Comparison of ENCODE assay signal across 26 cellular contexts in the genomic region with DNA sequence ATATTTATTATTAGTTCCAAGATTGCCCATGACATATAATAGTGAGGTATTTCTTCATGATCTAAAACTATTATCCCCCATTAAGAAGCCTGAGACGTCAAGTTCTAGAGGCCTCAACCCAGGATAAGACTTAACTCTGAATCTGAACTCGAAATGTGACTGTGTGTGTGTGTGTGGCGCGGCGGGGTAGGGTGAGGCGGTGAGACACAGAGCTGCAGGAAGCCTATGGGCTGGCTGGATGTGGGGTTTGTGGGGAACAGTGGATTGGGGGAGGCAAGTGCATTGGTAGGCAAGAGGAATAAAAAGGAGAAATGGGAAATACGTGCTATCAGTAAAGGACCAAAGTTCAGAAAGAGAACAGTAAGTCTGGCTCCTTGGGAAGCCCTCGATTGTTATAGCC.
DNase-seq lines count a peak whose midpoint lies in the region; ATAC-seq, FAIRE-seq and TF ChIP-seq lines count a peak whose summit lies in the region.
"Had no signal": no experiment of that assay in that cellular context is flagged by ENCODE, and none has a peak within 500 bp of the region (broad histone marks: within the 10 kb centered on the region; RNA-seq: fewer than 3 reads in every experiment).

No MANE protein-coding gene starts in this region.

- H4K20me1 ChIP-seq in astrocyte (ENCODE audit: insufficient read depth, low read length) = no peaks in the 10 kb centered on the region

- no peak overlapping the region for H3K18ac ChIP-seq in neuronal stem cell (ENCODE audit: low read length)

- H3K27ac ChIP-seq in cardiac muscle cell (peak overlapping the region; percentile 11), astrocyte (ENCODE audit: low read depth, low read length) (no peak overlapping the region), neuronal stem cell (replicated peaks; ENCODE audit: low read length) (no peak overlapping the region), upper lobe of right lung (peak overlapping the region; percentile 44)

- no peaks in the 10 kb centered on the region for H3K36me3 Mint-ChIP-seq in astrocyte (ENCODE audit: low read depth, unreplicated experiment)

- peaks cover 1% of the 10 kb centered on the region for H3K79me1 ChIP-seq in neuronal stem cell (ENCODE audit: low read depth, low read length)

- peak overlapping the region; percentile 65 for H4K8ac ChIP-seq in neuronal stem cell (ENCODE audit: low read depth, low read length)

- ATAC-seq in left cardiac atrium (no peak), upper lobe of right lung (peak; percentile 28), HG03280 (IDR thresholded peaks at IDR 0.05; ENCODE audit: unreplicated experiment) (no peak)
- ATAC-seq: GM12878, HepG2, K562, Panc1 had no signal

- H3K4me2 ChIP-seq in astrocyte (ENCODE audit: low read length) (no peak overlapping the region), neuronal stem cell (ENCODE audit: insufficient read depth, low read length, poor library complexity, severe bottlenecking) (no peak overlapping the region)

- TF ChIP-seq CTCF in cardiac muscle cell (IDR thresholded peaks at IDR 0.05; ENCODE audit: low read depth, low read length) (no peak), astrocyte (IDR thresholded peaks at IDR 0.05; ENCODE audit: insufficient read depth, low read depth, low read length) (no peak), upper lobe of right lung (IDR thresholded peaks at IDR 0.05) (no peak)

- H2AFZ ChIP-seq in astrocyte (ENCODE audit: low read depth, low read length) (no peak overlapping the region), neuronal stem cell (ENCODE audit: low read length) (no peak overlapping the region)

- no peak overlapping the region for H3K4me3 ChIP-seq in cardiac muscle cell
- H3K4me3 ChIP-seq in astrocyte (ENCODE audit: insufficient read depth, low read depth, low read length) = no peak overlapping the region
- no peak overlapping the region for H3K4me3 ChIP-seq in neuronal stem cell (ENCODE audit: low read length in 2 of 2)
- no peak overlapping the region for H3K4me3 ChIP-seq in upper lobe of right lung
- H3K4me3 ChIP-seq: GM12878, K562, MG63 had no signal

- no peaks in the 10 kb centered on the region for H3K27me3 ChIP-seq in cardiac muscle cell
- no peaks in the 10 kb centered on the region for H3K27me3 ChIP-seq in astrocyte (ENCODE audit: insufficient read depth, low read length)
- H3K27me3 ChIP-seq in neuronal stem cell (ENCODE audit: control insufficient read depth in 3 of 3, insufficient read depth in 3 of 3, low read depth in 1 of 3, low read length in 3 of 3) = no peaks in the 10 kb centered on the region
- no peaks in the 10 kb centered on the region for H3K27me3 ChIP-seq in upper lobe of right lung
- H3K27me3 ChIP-seq: MG63 had no signal

- DNase-seq in cardiac muscle cell (ENCODE audit: low read depth in 1 of 2, low spot score in 1 of 2) (no peak), left cardiac atrium (no peak), astrocyte (ENCODE audit: low read depth) (no peak), neuronal stem cell (ENCODE audit: low spot score) (no peak), upper lobe of right lung (no peak), DMS 273 treated with DMSO at 0.1 percent for 48 hours (lab: John Stamatoyannopoulos, UW) (no peak), amygdala (lab: John Stamatoyannopoulos, UW) (no peak)
- DNase-seq: DND-41; H9; HFFc6; MG63; NCI-H1092 treated with DMSO at 0.1 percent for 48 hours; NCI-H1436 treated with DMSO at 0.1 percent for 48 hours; NCI-H2029; NCI-H2227 treated with DMSO at 0.1 percent for 48 hours; NCI-H510A treated with DMSO at 0.1 percent for 48 hours; NCI-H774; NK-92 treated with Interleukin-12 subunit alpha and Interleukin-12 subunit beta, amount 100 ng/mL, for 24 hours; SIG-M5 had no signal

- peaks cover 11% of the 10 kb centered on the region for H3K36me3 ChIP-seq in cardiac muscle cell
- H3K36me3 ChIP-seq in astrocyte (ENCODE audit: insufficient read depth, low read length) = no peaks in the 10 kb centered on the region
- H3K36me3 ChIP-seq in neuronal stem cell (replicated peaks in 1 of 2; ENCODE audit: control insufficient read depth in 2 of 2, insufficient read depth in 2 of 2, low read length in 2 of 2) = no peaks in the 10 kb centered on the region
- no peaks in the 10 kb centered on the region for H3K36me3 ChIP-seq in upper lobe of right lung
- H3K36me3 ChIP-seq: MG63 had no signal

- peak overlapping the region; percentile 34 for H3K27ac Mint-ChIP-seq in astrocyte (ENCODE audit: unreplicated experiment)
- H3K27ac Mint-ChIP-seq: B cell, H9 had no signal

- H4K91ac ChIP-seq in neuronal stem cell (ENCODE audit: low read depth, low read length, poor library complexity) = no peak overlapping the region

- no peak overlapping the region for H3K23ac ChIP-seq in neuronal stem cell (ENCODE audit: low read depth, low read length, poor library complexity)

- no peak for FAIRE-seq in astrocyte (lab: Jason Lieb, UNC)
- FAIRE-seq: A204.1, GM12878, HepG2, K562 had no signal

- no peaks in the 10 kb centered on the region for H3K27me3 Mint-ChIP-seq in astrocyte (ENCODE audit: low read depth, unreplicated experiment)

- no peak overlapping the region for H2BK15ac ChIP-seq in neuronal stem cell (ENCODE audit: low read length)

- no peak overlapping the region for H3K4me3 Mint-ChIP-seq in astrocyte (ENCODE audit: unreplicated experiment)
- H3K4me3 Mint-ChIP-seq: B cell, H9, HFFc6 had no signal

- no peaks in the 10 kb centered on the region for H3K79me2 ChIP-seq in astrocyte (ENCODE audit: insufficient read depth, low read length)

- no peaks in the 10 kb centered on the region for H3K9me3 ChIP-seq in cardiac muscle cell (ENCODE audit: low read depth)
- H3K9me3 ChIP-seq in astrocyte (ENCODE audit: insufficient read depth, low read depth, low read length) = no peaks in the 10 kb centered on the region
- H3K9me3 ChIP-seq in neuronal stem cell (replicated peaks in 1 of 2; ENCODE audit: control insufficient read depth in 2 of 2, insufficient read depth in 1 of 2, low read depth in 1 of 2, low read length in 2 of 2) = no peaks in the 10 kb centered on the region
- H3K9me3 ChIP-seq in upper lobe of right lung = no peaks in the 10 kb centered on the region
- H3K9me3 ChIP-seq: MG63 had no signal

- no peak overlapping the region for H2AK5ac ChIP-seq in neuronal stem cell (ENCODE audit: low read depth, low read length)

- H3K14ac ChIP-seq in neuronal stem cell (ENCODE audit: low read length) = no peak overlapping the region

- no peak overlapping the region for H2BK120ac ChIP-seq in neuronal stem cell (ENCODE audit: low read depth, low read length)

- H3K4me1 ChIP-seq in cardiac muscle cell (ENCODE audit: low read depth) (peaks cover 5% of the 10 kb centered on the region), astrocyte (ENCODE audit: insufficient read depth, low read length) (peaks cover 10% of the 10 kb centered on the region), neuronal stem cell (ENCODE audit: control insufficient read depth in 2 of 2, insufficient read depth in 1 of 2, low read depth in 1 of 2, low read length in 2 of 2) (peaks cover 0 to 4% of the 10 kb centered on the region in 2 donors), upper lobe of right lung (no peaks in the 10 kb centered on the region)

- no peak overlapping the region for H2BK12ac ChIP-seq in neuronal stem cell (ENCODE audit: low read length)

- H3K4me1 Mint-ChIP-seq in astrocyte (ENCODE audit: low read depth, unreplicated experiment) = peaks cover 14% of the 10 kb centered on the region
- H3K4me1 Mint-ChIP-seq: B cell, H9 had no signal

- intact Hi-C loops in left cardiac atrium (cut with DNase I) (no loop called here), upper lobe of right lung (cut with DNase I) (no loop called here)

- WGBS in neuronal stem cell (ENCODE audit: extremely low coverage in 2 of 2, insufficient read length in 2 of 2, insufficient replicate concordance in 1 of 2), 2 donors = no CpG with 5 or more reads among the region's 8 CpGs

- H3K9me3 Mint-ChIP-seq in astrocyte (ENCODE audit: unreplicated experiment) = no peaks in the 10 kb centered on the region
- H3K9me3 Mint-ChIP-seq: H9, HFFc6 had no signal

- no peak overlapping the region for H3K4ac ChIP-seq in neuronal stem cell (ENCODE audit: low read length)

- H3K9ac ChIP-seq in astrocyte (ENCODE audit: low read length) (no peak overlapping the region), neuronal stem cell (ENCODE audit: low read depth, low read length, poor library complexity) (no peak overlapping the region)

- no peak overlapping the region for H2BK5ac ChIP-seq in neuronal stem cell (ENCODE audit: low read length)

Comparison
In these comparisons a context has a peak if more than half of its experiments do, and no peak if none do; other contexts are left out.
1. H3K27ac ChIP-seq: peak in cardiac muscle cell (single experiment) and upper lobe of right lung (single experiment); none in astrocyte (single experiment) and neuronal stem cell (single experiment).